ENCODE assay signal across 12 cellular contexts in genomic region chr7:102318482-102318971, GRCh38. TPM values are rescaled to one million over a fixed set of nuclear protein-coding genes. Genes with fewer than 3 reads are reported as not detected.
DNase-seq lines count a peak whose midpoint lies in the region; ATAC-seq and TF ChIP-seq lines count a peak whose summit lies in the region.
"Had no signal": no experiment of that assay in that cellular context is flagged by ENCODE, and none has a peak within 500 bp of the region (broad histone marks: within the 10 kb centered on the region; RNA-seq: fewer than 3 reads in every experiment).

No MANE protein-coding gene starts in this region.

- 0 out of 2 replicates have a peak, but pooled peaks have one; percentile 14 for ATAC-seq in Panc1
- ATAC-seq in foreskin keratinocyte, result peak; percentile 90
- ATAC-seq in stimulated activated naive B cell treated with anti-CD40 and anti-IgM and Interleukin-4, amounts not matched to agents 10 μg/mL and 1 μg/mL and 100 μg/mL, for 72 hours (replicated peaks), result peak; percentile 37 to 42
- no peak for ATAC-seq in sciatic nerve

- H3K27ac Mint-ChIP-seq in stimulated activated naive B cell treated with anti-CD40 and anti-IgM and Interleukin-4, amounts not matched to agents 10 μg/mL and 1 μg/mL and 100 μg/mL, for 72 hours, result peak overlapping the region; percentile 65
- H3K27ac Mint-ChIP-seq: T-helper 1 cell treated with Interleukin-12 subunit alpha and Interleukin-12 subunit beta and Interleukin-4 antibody, amounts not matched to agents 30 μg/mL and 1 μg/mL, for 36 hours had no signal

- no peak overlapping the region for H3K4me3 ChIP-seq in Panc1 (ENCODE audit: low read depth in 2 of 2, low read length in 2 of 2)

- H3K36me3 Mint-ChIP-seq in stimulated activated naive B cell treated with anti-CD40 and anti-IgM and Interleukin-4, amounts not matched to agents 10 μg/mL and 1 μg/mL and 100 μg/mL, for 72 hours, result peaks cover 49 to 63% of the 10 kb centered on the region in 2 donors

- in situ Hi-C loops in Panc1 (cut with HindIII; ENCODE audit: low pct_unique_long_range_greater_than_20kb, low sequenced_read_pairs), result no loop called here

- no peak for TF ChIP-seq CTCF in Panc1 (IDR thresholded peaks at IDR 0.05)
- peak; percentile 30 for TF ChIP-seq CTCF in foreskin keratinocyte (conservative IDR thresholded peaks at IDR 0.05)

- no TSS peak for BruUV-seq in Panc1 (replicated peaks; lab: Mats Ljungman, UMichigan)

- intact Hi-C loops in Panc1 (cut with micrococcal nuclease; ENCODE audit: unreplicated experiment), result no loop called here
- intact Hi-C loops in sciatic nerve (cut with DNase I), result no loop called here

- POLR2A ChIA-PET in Panc1 (lab: Charles Lee), result no interaction called here

- H3K4me1 Mint-ChIP-seq in stimulated activated naive B cell treated with anti-CD40 and anti-IgM and Interleukin-4, amounts not matched to agents 10 μg/mL and 1 μg/mL and 100 μg/mL, for 72 hours, result peaks cover 12 to 20% of the 10 kb centered on the region in 2 donors

- H3K9me3 Mint-ChIP-seq in stimulated activated naive B cell treated with anti-CD40 and anti-IgM and Interleukin-4, amounts not matched to agents 10 μg/mL and 1 μg/mL and 100 μg/mL, for 72 hours, result no peaks in the 10 kb centered on the region
- H3K9me3 Mint-ChIP-seq: T-helper 1 cell treated with Interleukin-12 subunit alpha and Interleukin-12 subunit beta and Interleukin-4 antibody, amounts not matched to agents 30 μg/mL and 1 μg/mL, for 36 hours had no signal

- CTCF ChIA-PET in Panc1 (lab: Charles Lee), result interaction anchor here (0.6 to 1.0 kb wide), 2 partner anchors 31 to 775 kb away, joined by 3 to 4 read pairs; no protein-coding TSS in a partner anchor

- H3K4me1 ChIP-seq in Panc1 (ENCODE audit: control insufficient read depth, insufficient read depth, low read length), result no peaks in the 10 kb centered on the region
- no peaks in the 10 kb centered on the region for H3K4me1 ChIP-seq in foreskin keratinocyte

- H3K27ac ChIP-seq in Panc1 (ENCODE audit: low read length) (no peak overlapping the region), foreskin keratinocyte (no peak overlapping the region)

- DNase-seq in SHP77 (lab: John Stamatoyannopoulos, UW) (peak; percentile 12 to 39), SHP77 treated with DMSO at 0.1 percent for 48 hours (lab: John Stamatoyannopoulos, UW) (no peak), Panc1 (ENCODE audit: low read depth, low spot score) (no peak), foreskin keratinocyte (peak; percentile 59 to 74), sciatic nerve (ENCODE audit: low spot score) (no peak), HuH-7.5 (ENCODE audit: low spot score) (no peak)
- DNase-seq in stimulated activated naive B cell treated with anti-CD40 and anti-IgM and Interleukin-4, amounts not matched to agents 10 μg/mL and 1 μg/mL and 100 μg/mL, for 72 hours, result no peak
- no peak for DNase-seq in NK-92 treated with Interleukin-12 subunit alpha and Interleukin-12 subunit beta, amount 100 ng/mL, for 24 hours (lab: John Stamatoyannopoulos, UW)
- DNase-seq: activated T-cell treated with anti-CD3 and anti-CD28 coated beads, Interleukin-2, amount 50 U/mL, for 1 hour; NCI-H1694; retina had no signal

- no peaks in the 10 kb centered on the region for H3K9me3 ChIP-seq in Panc1 (ENCODE audit: control insufficient read depth, insufficient read depth, low read depth, low read length)

- H3K27me3 Mint-ChIP-seq in stimulated activated naive B cell treated with anti-CD40 and anti-IgM and Interleukin-4, amounts not matched to agents 10 μg/mL and 1 μg/mL and 100 μg/mL, for 72 hours, result no peaks in the 10 kb centered on the region

- no peaks in the 10 kb centered on the region for H3K36me3 ChIP-seq in Panc1 (ENCODE audit: control insufficient read depth, insufficient read depth, low read length)

- no peak overlapping the region for H3K4me3 Mint-ChIP-seq in stimulated activated naive B cell treated with anti-CD40 and anti-IgM and Interleukin-4, amounts not matched to agents 10 μg/mL and 1 μg/mL and 100 μg/mL, for 72 hours
- H3K4me3 Mint-ChIP-seq: T-helper 1 cell treated with Interleukin-12 subunit alpha and Interleukin-12 subunit beta and Interleukin-4 antibody, amounts not matched to agents 30 μg/mL and 1 μg/mL, for 36 hours had no signal

- no peaks in the 10 kb centered on the region for H3K27me3 ChIP-seq in Panc1 (ENCODE audit: control insufficient read depth, insufficient read depth, low read length)
- peaks cover 21% of the 10 kb centered on the region for H3K27me3 ChIP-seq in foreskin keratinocyte

RNA-seq across cellular contexts. Expression of gene SH2B2, which starts 31.9 kb away (rescaled TPM):
- total RNA-seq in Panc1 (2021; ENCODE audit: unreplicated experiment) (2.8 TPM), foreskin keratinocyte (0.35 and 0.41 TPM in 2 replicates), sciatic nerve (9.9 TPM)
- polyA plus RNA-seq in Panc1 (2012; ENCODE audit: insufficient read length), result 7.4 TPM
- 0.45 and 0.48 TPM in 2 replicates for polyA plus RNA-seq in foreskin keratinocyte

RNA-seq across cellular contexts. Expression of gene SPDYE6, which starts 37.7 kb away (rescaled TPM):
- not detected for total RNA-seq in Panc1 (2021; ENCODE audit: unreplicated experiment)
- 2.7 TPM for polyA plus RNA-seq in Panc1 (2012; ENCODE audit: insufficient read length)
- total RNA-seq in foreskin keratinocyte, result not detected in 2 replicates
- not detected in 2 replicates for polyA plus RNA-seq in foreskin keratinocyte
- not detected for total RNA-seq in sciatic nerve

Comparison
In these comparisons a context has a peak if more than half of its experiments do, and no peak if none do; other contexts are left out.
1. DNase-seq: peak in SHP77 (2 of 2) and foreskin keratinocyte (2 of 2); none in SHP77 treated with DMSO at 0.1 percent for 48 hours (single experiment), Panc1 (single experiment), stimulated activated naive B cell treated with anti-CD40 and anti-IgM and Interleukin-4, amounts not matched to agents 10 μg/mL and 1 μg/mL and 100 μg/mL, for 72 hours (single experiment), sciatic nerve (single experiment), NK-92 treated with Interleukin-12 subunit alpha and Interleukin-12 subunit beta, amount 100 ng/mL, for 24 hours (single experiment) and HuH-7.5 (single experiment).